Comparison of ENCODE assay signal across 34 cellular contexts in the genomic region with DNA sequence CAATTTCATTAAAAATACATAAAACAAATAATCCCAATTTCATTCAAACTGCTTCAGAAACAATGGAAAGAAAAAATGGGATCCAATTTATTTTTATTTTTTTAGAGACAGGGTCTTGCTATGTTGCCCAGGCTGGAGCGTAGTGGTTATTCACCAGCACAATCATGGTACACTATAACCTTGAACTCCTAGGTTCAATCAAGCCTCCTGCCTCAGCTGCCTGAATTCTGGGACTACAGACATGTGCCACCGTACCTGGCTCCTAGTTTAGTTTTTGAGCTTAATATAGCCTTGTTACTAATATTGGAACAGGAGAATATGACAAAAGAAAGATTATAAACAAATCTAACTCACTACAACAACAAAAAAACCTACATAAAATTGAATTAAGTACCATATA.
"Had no signal": no experiment of that assay in that cellular context is flagged by ENCODE, and none has a peak within 500 bp of the region (broad histone marks: within the 10 kb centered on the region; RNA-seq: fewer than 3 reads in every experiment).

No MANE protein-coding gene starts in this region.

- H3K4me3 ChIP-seq: adrenal gland, ascending aorta, body of pancreas, breast epithelium, cardiac muscle cell had no signal

- H3K4me1 ChIP-seq: adrenal gland, body of pancreas, breast epithelium had no signal

- FAIRE-seq: astrocyte, bronchial epithelial cell had no signal

- H3K9me3 ChIP-seq: adrenal gland, ascending aorta, body of pancreas, breast epithelium had no signal

- H3K27me3 ChIP-seq: adrenal gland, ascending aorta, body of pancreas, brain microvascular endothelial cell, breast epithelium, cardiac muscle cell had no signal

- DNase-seq: activated effector memory CD4-positive, alpha-beta T cell treated with anti-CD3 and anti-CD28 coated beads, Interleukin-2, amount 50 U/mL, for 16 hours; activated effector memory CD4-positive, alpha-beta T cell treated with Interleukin-2 at 50 U/mL for 16 hours; activated gamma-delta T cell; activated gamma-delta T cell treated with Interleukin-2 at 50 U/mL for 16 hours; activated naive CD4-positive, alpha-beta T cell; activated naive CD4-positive, alpha-beta T cell treated with anti-CD3 and anti-CD28 coated beads for 36 hours; activated naive CD4-positive, alpha-beta T cell treated with anti-CD3 and anti-CD28 coated beads, Interleukin-2, amount 10 ng/mL, durations not matched to agents 7 days and 5 days; activated naive CD4-positive, alpha-beta T cell treated with anti-CD3 and anti-CD28 coated beads, Interleukin-2, amount 50 U/mL, for 16 hours; activated naive CD4-positive, alpha-beta T cell treated with Interleukin-2 at 50 U/mL for 16 hours; activated naive CD8-positive, alpha-beta T cell treated with anti-CD3 and anti-CD28 coated beads for 36 hours; activated naive CD8-positive, alpha-beta T cell treated with anti-CD3 and anti-CD28 coated beads, Interleukin-2, amount 10 ng/mL, durations not matched to agents 7 days and 5 days; activated naive CD8-positive, alpha-beta T cell treated with anti-CD3 and anti-CD28 coated beads, Interleukin-2, amount 50 U/mL, for 24 hours; activated T-cell treated with anti-CD3 and anti-CD28 coated beads, Interleukin-2, amount 50 U/mL, for 1 hour; activated T-cell treated with anti-CD3 and anti-CD28 coated beads, Interleukin-2, amount 50 U/mL, for 24 hours; activated T-cell treated with anti-CD3 and anti-CD28 coated beads, Interleukin-2, amount 50 U/mL, for 4 hours; activated T-cell treated with anti-CD3 and anti-CD28 coated beads, Interleukin-2, amount 50 U/mL, for 48 hours; activated T-cell treated with anti-CD3 and anti-CD28 coated beads, Interleukin-2, amount 50 U/mL, for 72 hours; adrenal gland; amniotic stem cell; amygdala; anterior cingulate cortex; aorta; body of pancreas; brain microvascular endothelial cell; caudate nucleus; central memory CD4-positive, alpha-beta T cell; cerebellar nuclear complex had no signal

- ATAC-seq: activated naive CD4-positive, alpha-beta T cell treated with anti-CD3 and anti-CD28 coated beads, Interleukin-2, amount 50 U/mL, for 72 hours; activated naive CD8-positive, alpha-beta T cell treated with anti-CD3 and anti-CD28 coated beads, Interleukin-2, amount 50 U/mL, for 24 hours; activated T-cell treated with anti-CD3 and anti-CD28 coated beads, Interleukin-2, amount 50 U/mL, for 4 hours; activated T-cell treated with anti-CD3 and anti-CD28 coated beads, Interleukin-2, amount 50 U/mL, for 72 hours; activated T-helper 17 cell treated with anti-CD3 and anti-CD28 coated beads, Interleukin-2, amount 50 U/mL, for 72 hours; body of pancreas had no signal

- H3K27ac ChIP-seq: adrenal gland, body of pancreas, brain microvascular endothelial cell, breast epithelium, cardiac muscle cell had no signal
